In genomic region chr16:69132424-69133252, GRCh38 we compare ENCODE assay signal across 8 cellular contexts. TPM values are rescaled to one million over a fixed set of nuclear protein-coding genes. Genes with fewer than 3 reads are reported as not detected.
DNase-seq lines count a peak whose midpoint lies in the region; ATAC-seq and TF ChIP-seq lines count a peak whose summit lies in the region.

A gene with protein sequence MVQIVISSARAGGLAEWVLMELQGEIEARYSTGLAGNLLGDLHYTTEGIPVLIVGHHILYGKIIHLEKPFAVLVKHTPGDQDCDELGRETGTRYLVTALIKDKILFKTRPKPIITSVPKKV (minus strand): TSS chr16:69132588. CDS start chr16:69121458, 11,130 bp downstream.
Gene UTP4 (plus strand): TSS chr16:69132649. CDS start chr16:69133460, 811 bp downstream.

- no peaks in the 10 kb centered on the region for H3K27me3 Mint-ChIP-seq in activated B cell treated with CpG ODN at 0.5 μM for 24 hours

- H3K4me3 Mint-ChIP-seq in activated B cell treated with CpG ODN at 0.5 μM for 24 hours: peak within 1 kb of the TSS; percentile 94

- peak within 1 kb of the TSS; percentile 84 for H3K27ac ChIP-seq in 22Rv1

- ATAC-seq in GM18505 (IDR thresholded peaks at IDR 0.05; ENCODE audit: unreplicated experiment) (peak; percentile 88), HG02981 (IDR thresholded peaks at IDR 0.05; ENCODE audit: unreplicated experiment) (peak; percentile 88), activated B cell treated with CpG ODN at 0.5 μM for 24 hours (ENCODE audit: low read depth) (peak; percentile 85)

- CTCF ChIA-PET in activated B cell treated with CpG ODN at 0.5 μM for 24 hours (lab: Charles Lee): interaction anchor here (0.8 to 1.0 kb wide), 3 partner anchors 8 to 332 kb away, joined by 3 to 4 read pairs (median 3); no protein-coding TSS in a partner anchor

- DNase-seq in NCI-H2196 treated with DMSO at 0.1 percent for 48 hours (lab: John Stamatoyannopoulos, UW; ENCODE audit: unreplicated experiment): peak; percentile 30
- peak; percentile 89 for DNase-seq in activated B cell treated with CpG ODN at 0.5 μM for 24 hours
- DNase-seq in cardiac fibroblast (ENCODE audit: low read depth in 2 of 2): peak; percentile 77 to 86
- DNase-seq in islet precursor cell: peak; percentile 93
- peak; percentile 88 for DNase-seq in stimulated activated CD4-positive, alpha-beta T cell treated with anti-CD3 and anti-CD28 coated beads, Interleukin-12 subunit alpha, Interleukin-12 subunit beta, amount 100 ng/mL, for 4 hours

- no peaks in the 10 kb centered on the region for H3K9me3 Mint-ChIP-seq in activated B cell treated with CpG ODN at 0.5 μM for 24 hours

- H3K4me3 ChIP-seq in cardiac fibroblast (replicated peaks in 1 of 2; ENCODE audit: low read depth in 2 of 2, low read length in 2 of 2): peak within 1 kb of the TSS; percentile 96 to 99

- TF ChIP-seq CTCF in 22Rv1 (IDR thresholded peaks at IDR 0.05): no peak
- no peak for TF ChIP-seq CTCF in activated B cell treated with CpG ODN at 0.5 μM for 24 hours (IDR thresholded peaks at IDR 0.05)
- TF ChIP-seq CTCF in cardiac fibroblast (IDR thresholded peaks at IDR 0.05; ENCODE audit: low read depth, low read length): no peak

- intact Hi-C loops in activated B cell treated with CpG ODN at 0.5 μM for 24 hours (cut with micrococcal nuclease): loop anchor here (1.0 to 10.0 kb wide), 10 partner anchors 55 to 980 kb away; partner anchors contain the start of genes COG8, NIP7, PDF and PDPR

- peaks cover 40% of the 10 kb centered on the region for H3K36me3 Mint-ChIP-seq in activated B cell treated with CpG ODN at 0.5 μM for 24 hours (ENCODE audit: low read depth)

- TF ChIP-seq POLR2A in GM18505 (IDR thresholded peaks at IDR 0.05; ENCODE audit: borderline replicate concordance, extremely low read depth, insufficient read depth, insufficient read length): peak; percentile 90

- H3K4me1 Mint-ChIP-seq in activated B cell treated with CpG ODN at 0.5 μM for 24 hours: peaks cover 47% of the 10 kb centered on the region

- H3K27ac Mint-ChIP-seq in activated B cell treated with CpG ODN at 0.5 μM for 24 hours: peak within 1 kb of the TSS; percentile 85

- POLR2A ChIA-PET in activated B cell treated with CpG ODN at 0.5 μM for 24 hours (lab: Charles Lee): interaction anchor here (0.5 to 2.6 kb wide), 16 partner anchors 13 to 1156 kb away, joined by 3 to 20 read pairs (median 4); partner anchors contain the start of genes AARS1, NFAT5, SMPD3 and SNTB2

RNA-seq across cellular contexts. Expression of the first gene that starts in this region (rescaled TPM):
- total RNA-seq in activated B cell treated with CpG ODN at 0.5 μM for 24 hours: 134 and 143 TPM in 2 replicates

RNA-seq across cellular contexts. Expression of gene UTP4, which starts in this region (rescaled TPM):
- total RNA-seq in activated B cell treated with CpG ODN at 0.5 μM for 24 hours: 53.5 and 55.3 TPM in 2 replicates

Comparison
In these comparisons a context has a peak if more than half of its experiments do, and no peak if none do; other contexts are left out.
1. Peak in every context shown above with its lines: DNase-seq, ATAC-seq, H3K4me3 ChIP-seq and H3K27ac ChIP-seq.
2. DNase-seq: peak in every context shown above with its lines; median percentile 93 in islet precursor cell; 89 in activated B cell treated with CpG ODN at 0.5 μM for 24 hours; 88 in stimulated activated CD4-positive, alpha-beta T cell treated with anti-CD3 and anti-CD28 coated beads, Interleukin-12 subunit alpha, Interleukin-12 subunit beta, amount 100 ng/mL, for 4 hours; 82 in cardiac fibroblast; 30 in NCI-H2196 treated with DMSO at 0.1 percent for 48 hours.